ENCODE assay signal across 8 cellular contexts in the genomic region with DNA sequence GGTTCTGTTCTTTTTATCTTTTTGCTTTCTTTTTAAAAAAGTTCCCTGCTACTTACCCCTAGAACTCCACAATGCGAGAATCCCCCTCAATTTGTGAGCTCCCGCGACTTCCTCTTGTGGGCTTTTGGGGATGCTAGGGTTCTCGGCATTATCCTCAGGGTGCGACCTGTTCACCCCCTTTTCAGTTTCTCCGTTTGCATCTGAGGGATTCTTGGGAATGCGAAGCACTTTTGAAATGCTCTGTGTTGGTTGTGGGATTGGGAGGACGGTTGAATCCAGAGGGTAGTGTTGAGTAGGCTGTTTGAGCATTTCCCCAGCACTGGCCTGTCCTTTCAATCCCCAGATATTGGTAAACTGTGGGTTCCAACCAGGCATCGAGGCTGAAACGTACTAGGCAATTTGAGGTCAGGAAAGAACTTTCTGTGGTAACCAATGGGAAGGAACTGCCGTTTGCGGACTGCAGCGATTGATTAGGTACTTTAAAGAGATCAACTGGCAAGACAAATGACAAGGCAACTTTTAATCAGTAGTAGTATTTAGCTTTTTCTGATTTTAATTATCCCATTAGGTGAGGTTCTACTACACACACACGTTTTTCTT. TPM values are rescaled to one million over a fixed set of nuclear protein-coding genes. Genes with fewer than 3 reads are reported as not detected.
DNase-seq lines count a peak whose midpoint lies in the region; ATAC-seq, FAIRE-seq and TF ChIP-seq lines count a peak whose summit lies in the region.

No MANE protein-coding gene starts in this region.

- intact Hi-C loops in activated T-helper 1 cell treated with anti-CD3 and anti-CD28 coated beads, Interleukin-12 subunit alpha, Interleukin-12 subunit beta, Interleukin-2, Interleukin-4 antibody, amounts not matched to agents 30 ng/mL and 10 ng/mL and 1 ng/mL, durations not matched to agents 14 hours and 24 hours and 36 hours (cut with micrococcal nuclease), result loop anchor here (1.0 to 10.0 kb wide), 10 partner anchors 14 to 1776 kb away; a partner anchor contains a TSS
- intact Hi-C loops in right cardiac atrium (cut with DNase I) (no loop called here), gastrocnemius medialis (cut with DNase I; ENCODE audit: low total_unique reads) (loop anchor here (10.0 kb wide), 2 partner anchors 743 to 1103 kb away; a partner anchor contains a TSS)

- TF ChIP-seq POLR2A in gastrocnemius medialis (IDR thresholded peaks at IDR 0.05), result no peak

- TF ChIP-seq CTCF in KMS-11 (conservative IDR thresholded peaks at IDR 0.05; ENCODE audit: low read depth, low read length) (no peak), gastrocnemius medialis (IDR thresholded peaks at IDR 0.05 in 4 of 5, conservative IDR thresholded peaks at IDR 0.05 in 1 of 5) (no peak)

- peak overlapping the region; percentile 99 for H3K27ac Mint-ChIP-seq in activated T-helper 1 cell treated with anti-CD3 and anti-CD28 coated beads, Interleukin-12 subunit alpha, Interleukin-12 subunit beta, Interleukin-2, Interleukin-4 antibody, amounts not matched to agents 30 ng/mL and 10 ng/mL and 1 ng/mL, durations not matched to agents 14 hours and 24 hours and 36 hours

- peak overlapping the region; percentile 92 for H3K4me2 ChIP-seq in KMS-11

- peak; percentile 11 for ATAC-seq in GM21717 (IDR thresholded peaks at IDR 0.05; ENCODE audit: unreplicated experiment)
- ATAC-seq in right cardiac atrium, result peak; percentile 3 to 7
- ATAC-seq in gastrocnemius medialis, result peak in 1 of 2 donors; percentile 12

- H3K27ac ChIP-seq in KMS-11, result peak overlapping the region; percentile 90
- peak overlapping the region; percentile 87 for H3K27ac ChIP-seq in right cardiac atrium (ENCODE audit: low read length)
- H3K27ac ChIP-seq in gastrocnemius medialis, result peak overlapping the region; percentile 87 to 93 (median 92)

- DNase-seq in activated T-helper 1 cell treated with anti-CD3 and anti-CD28 coated beads, Interleukin-12 subunit alpha, Interleukin-12 subunit beta, Interleukin-2, Interleukin-4 antibody, amounts not matched to agents 30 ng/mL and 10 ng/mL and 1 ng/mL, durations not matched to agents 14 hours and 24 hours and 36 hours (ENCODE audit: low spot score), result no peak
- DNase-seq in right cardiac atrium, result no peak
- no peak for DNase-seq in gastrocnemius medialis
- DNase-seq in GM19239 (ENCODE audit: insufficient read length, low spot score), result no peak
- no peak for DNase-seq in retina

- no peaks in the 10 kb centered on the region for H3K27me3 ChIP-seq in KMS-11 (ENCODE audit: insufficient read depth, low read depth)
- H3K27me3 ChIP-seq in right cardiac atrium (ENCODE audit: control insufficient read depth, insufficient read depth), result no peaks in the 10 kb centered on the region
- H3K27me3 ChIP-seq in gastrocnemius medialis, result no peaks in the 10 kb centered on the region

- H3K4me1 Mint-ChIP-seq in activated T-helper 1 cell treated with anti-CD3 and anti-CD28 coated beads, Interleukin-12 subunit alpha, Interleukin-12 subunit beta, Interleukin-2, Interleukin-4 antibody, amounts not matched to agents 30 ng/mL and 10 ng/mL and 1 ng/mL, durations not matched to agents 14 hours and 24 hours and 36 hours (ENCODE audit: low read depth), result peaks cover 39% of the 10 kb centered on the region

- peak overlapping the region; percentile 90 for H3K9ac ChIP-seq in KMS-11

- peak overlapping the region; percentile 99 for H3K4me3 ChIP-seq in GM08714 (ENCODE audit: low read length)
- peak overlapping the region; percentile 62 for H3K4me3 ChIP-seq in KMS-11 (IDR thresholded peaks at IDR 0.05; ENCODE audit: insufficient read depth, low read depth, low read length)
- peak overlapping the region; percentile 92 for H3K4me3 ChIP-seq in right cardiac atrium (ENCODE audit: low read length)
- H3K4me3 ChIP-seq in gastrocnemius medialis, result peak overlapping the region; percentile 67 to 97 (median 82)

- H4K20me1 ChIP-seq in KMS-11 (ENCODE audit: insufficient read depth), result no peaks in the 10 kb centered on the region

- H3K9me3 ChIP-seq in right cardiac atrium (ENCODE audit: control insufficient read depth, low read length) (no peaks in the 10 kb centered on the region), gastrocnemius medialis (no peaks in the 10 kb centered on the region)

- peaks cover 6% of the 10 kb centered on the region for H3K9me3 Mint-ChIP-seq in activated T-helper 1 cell treated with anti-CD3 and anti-CD28 coated beads, Interleukin-12 subunit alpha, Interleukin-12 subunit beta, Interleukin-2, Interleukin-4 antibody, amounts not matched to agents 30 ng/mL and 10 ng/mL and 1 ng/mL, durations not matched to agents 14 hours and 24 hours and 36 hours

- H3K79me2 ChIP-seq in KMS-11 (ENCODE audit: insufficient read depth, low read depth), result peaks cover 63% of the 10 kb centered on the region

- 4% methylated on average over 14 of the region's 14 CpGs for WGBS in right cardiac atrium

- in situ Hi-C loops in gastrocnemius medialis (cut with MboI; ENCODE audit: low sequenced_read_pairs in 4 of 4), result no loop called here

- H3K27me3 Mint-ChIP-seq in activated T-helper 1 cell treated with anti-CD3 and anti-CD28 coated beads, Interleukin-12 subunit alpha, Interleukin-12 subunit beta, Interleukin-2, Interleukin-4 antibody, amounts not matched to agents 30 ng/mL and 10 ng/mL and 1 ng/mL, durations not matched to agents 14 hours and 24 hours and 36 hours (ENCODE audit: insufficient read depth), result no peaks in the 10 kb centered on the region

- no peaks in the 10 kb centered on the region for H3K36me3 ChIP-seq in KMS-11 (ENCODE audit: insufficient read depth)
- no peaks in the 10 kb centered on the region for H3K36me3 ChIP-seq in gastrocnemius medialis

- FAIRE-seq in GM19239 (lab: Jason Lieb, UNC), result no peak

- peak overlapping the region; percentile 100 for H3K4me3 Mint-ChIP-seq in activated T-helper 1 cell treated with anti-CD3 and anti-CD28 coated beads, Interleukin-12 subunit alpha, Interleukin-12 subunit beta, Interleukin-2, Interleukin-4 antibody, amounts not matched to agents 30 ng/mL and 10 ng/mL and 1 ng/mL, durations not matched to agents 14 hours and 24 hours and 36 hours

- H3K4me1 ChIP-seq in KMS-11 (ENCODE audit: low read depth, poor library complexity, severe bottlenecking) (peaks cover 31% of the 10 kb centered on the region), right cardiac atrium (ENCODE audit: control insufficient read depth, insufficient read depth, low read length) (peaks cover 2% of the 10 kb centered on the region), gastrocnemius medialis (peaks cover 21 to 29% of the 10 kb centered on the region in 2 donors)

- H2AFZ ChIP-seq in KMS-11 (ENCODE audit: low read depth), result peak overlapping the region; percentile 99

- peaks cover 26% of the 10 kb centered on the region for H3K36me3 Mint-ChIP-seq in activated T-helper 1 cell treated with anti-CD3 and anti-CD28 coated beads, Interleukin-12 subunit alpha, Interleukin-12 subunit beta, Interleukin-2, Interleukin-4 antibody, amounts not matched to agents 30 ng/mL and 10 ng/mL and 1 ng/mL, durations not matched to agents 14 hours and 24 hours and 36 hours (ENCODE audit: low read depth)

RNA-seq across cellular contexts. Expression of a gene that starts 0.4 kb away (rescaled TPM):
- 10.2 and 11.2 TPM in 2 replicates for total RNA-seq in activated T-helper 1 cell treated with anti-CD3 and anti-CD28 coated beads, Interleukin-12 subunit alpha, Interleukin-12 subunit beta, Interleukin-2, Interleukin-4 antibody, amounts not matched to agents 30 ng/mL and 10 ng/mL and 1 ng/mL, durations not matched to agents 14 hours and 24 hours and 36 hours
- total RNA-seq in right cardiac atrium (1 to 10 TPM; 7.1 to 8.6 (median 7.6) TPM), gastrocnemius medialis (1 to 10 TPM; 1.8 to 3.5 (median 2.6) TPM)
- polyA plus RNA-seq in right cardiac atrium, result 7.5 TPM

RNA-seq across cellular contexts. Expression of a gene that starts 0.6 kb away (rescaled TPM):
- 84.6 and 96.2 TPM in 2 replicates for total RNA-seq in activated T-helper 1 cell treated with anti-CD3 and anti-CD28 coated beads, Interleukin-12 subunit alpha, Interleukin-12 subunit beta, Interleukin-2, Interleukin-4 antibody, amounts not matched to agents 30 ng/mL and 10 ng/mL and 1 ng/mL, durations not matched to agents 14 hours and 24 hours and 36 hours
- total RNA-seq in right cardiac atrium, result 10 to 100 TPM; 52.8 to 78.0 (median 63.9) TPM
- polyA plus RNA-seq in right cardiac atrium, result 27.9 TPM
- 10 to 100 TPM; 16.5 to 24.6 (median 20.0) TPM for total RNA-seq in gastrocnemius medialis

Comparison
In these comparisons a context has a peak if more than half of its experiments do, and no peak if none do; other contexts are left out.
1. intact Hi-C loops: an anchor here in activated T-helper 1 cell treated with anti-CD3 and anti-CD28 coated beads, Interleukin-12 subunit alpha, Interleukin-12 subunit beta, Interleukin-2, Interleukin-4 antibody, amounts not matched to agents 30 ng/mL and 10 ng/mL and 1 ng/mL, durations not matched to agents 14 hours and 24 hours and 36 hours (1.0 to 10.0 kb wide) and gastrocnemius medialis (10.0 kb wide); none called in right cardiac atrium.